In genomic region chr5:139711067-139711851, GRCh38 we compare ENCODE assay signal across 8 cellular contexts.
DNase-seq lines count a peak whose midpoint lies in the region; ATAC-seq and TF ChIP-seq lines count a peak whose summit lies in the region.

No MANE protein-coding gene starts in this region.

- H3K27me3 Mint-ChIP-seq in activated B cell treated with CpG ODN at 0.5 μM for 24 hours, result no peaks in the 10 kb centered on the region

- DNase-seq in Right ventricle myocardium inferior (ENCODE audit: missing footprints) (no peak), cardiac septum (ENCODE audit: low spot score) (no peak), NCI-H146 treated with DMSO at 0.1 percent for 48 hours (lab: John Stamatoyannopoulos, UW; ENCODE audit: unreplicated experiment) (peak; percentile 11), activated B cell treated with CpG ODN at 0.5 μM for 24 hours (no peak), choroid plexus epithelial cell (ENCODE audit: low read depth) (peak; percentile 50), left lobe of liver (ENCODE audit: low spot score) (no peak)
- peak in 2 of 3 experiments; percentile 29 to 40 for DNase-seq in stimulated activated CD4-positive, alpha-beta T cell treated with anti-CD3 and anti-CD28 coated beads, TNF-alpha, amount 100 ng/mL, for 4 hours (ENCODE audit: low read depth in 3 of 3)

- peak overlapping the region; percentile 46 for H3K27ac Mint-ChIP-seq in activated B cell treated with CpG ODN at 0.5 μM for 24 hours

- CTCF ChIA-PET in activated B cell treated with CpG ODN at 0.5 μM for 24 hours (lab: Charles Lee), result interaction anchor here (1.4 to 3.2 kb wide), 7 partner anchors 21 to 76 kb away, joined by 3 to 33 read pairs (median 5); no protein-coding TSS in a partner anchor

- H3K36me3 Mint-ChIP-seq in activated B cell treated with CpG ODN at 0.5 μM for 24 hours (ENCODE audit: low read depth), result no peaks in the 10 kb centered on the region

- peaks cover 30% of the 10 kb centered on the region for H3K4me1 Mint-ChIP-seq in activated B cell treated with CpG ODN at 0.5 μM for 24 hours

- TF ChIP-seq CTCF in activated B cell treated with CpG ODN at 0.5 μM for 24 hours (IDR thresholded peaks at IDR 0.05), result no peak
- peak; percentile 46 for TF ChIP-seq CTCF in choroid plexus epithelial cell (conservative IDR thresholded peaks at IDR 0.05; ENCODE audit: low read depth, low read length)

- POLR2A ChIA-PET in activated B cell treated with CpG ODN at 0.5 μM for 24 hours (lab: Charles Lee), result interaction anchor here (0.6 to 4.9 kb wide), 22 partner anchors 11 to 417 kb away, joined by 3 to 71 read pairs (median 6); partner anchors contain the start of genes CXXC5 and MATR3

- intact Hi-C loops in Right ventricle myocardium inferior (cut with DNase I), result loop anchor here (5.0 kb wide), 1 partner anchor 56 kb away; no protein-coding TSS in a partner anchor
- intact Hi-C loops in cardiac septum (cut with DNase I), result loop anchor here (5.0 kb wide), 1 partner anchor 46 kb away; no protein-coding TSS in a partner anchor
- intact Hi-C loops in activated B cell treated with CpG ODN at 0.5 μM for 24 hours (cut with micrococcal nuclease), result loop anchor here (1.0 to 2.0 kb wide), 6 partner anchors 14 to 62 kb away; partner anchors contain the start of gene CXXC5

- peak; percentile 30 for ATAC-seq in Right ventricle myocardium inferior
- peak; percentile 45 for ATAC-seq in activated B cell treated with CpG ODN at 0.5 μM for 24 hours (ENCODE audit: low read depth)
- ATAC-seq in left lobe of liver, result peak; percentile 34
- ATAC-seq in GM19324 (IDR thresholded peaks at IDR 0.05; ENCODE audit: low FRiP score, unreplicated experiment), result no peak

- peak overlapping the region; percentile 82 for H3K4me3 Mint-ChIP-seq in activated B cell treated with CpG ODN at 0.5 μM for 24 hours

- no peaks in the 10 kb centered on the region for H3K9me3 Mint-ChIP-seq in activated B cell treated with CpG ODN at 0.5 μM for 24 hours

- H3K4me3 ChIP-seq in choroid plexus epithelial cell (ENCODE audit: low read depth, low read length), result peak overlapping the region; percentile 60

Comparison
In these comparisons a context has a peak if more than half of its experiments do, and no peak if none do; other contexts are left out.
1. DNase-seq: peak in NCI-H146 treated with DMSO at 0.1 percent for 48 hours (single experiment), choroid plexus epithelial cell (single experiment) and stimulated activated CD4-positive, alpha-beta T cell treated with anti-CD3 and anti-CD28 coated beads, TNF-alpha, amount 100 ng/mL, for 4 hours (2 of 3); none in Right ventricle myocardium inferior (single experiment), cardiac septum (single experiment), activated B cell treated with CpG ODN at 0.5 μM for 24 hours (single experiment) and left lobe of liver (single experiment).